ENCODE assay signal across 25 cellular contexts in genomic region chr11:120130176-120130980, GRCh38. TPM values are rescaled to one million over a fixed set of nuclear protein-coding genes. Genes with fewer than 3 reads are reported as not detected.
DNase-seq lines count a peak whose midpoint lies in the region; ATAC-seq, FAIRE-seq and TF ChIP-seq lines count a peak whose summit lies in the region.
"Had no signal": no experiment of that assay in that cellular context is flagged by ENCODE, and none has a peak within 500 bp of the region (broad histone marks: within the 10 kb centered on the region; RNA-seq: fewer than 3 reads in every experiment).

No MANE protein-coding gene starts in this region.

- H3K79me2 ChIP-seq in HepG2 (ENCODE audit: insufficient read depth, low read length), result no peaks in the 10 kb centered on the region

- H3K4me1 Mint-ChIP-seq in activated T-helper 1 cell treated with anti-CD3 and anti-CD28 coated beads, Interleukin-12 subunit alpha, Interleukin-12 subunit beta, Interleukin-2, Interleukin-4 antibody, amounts not matched to agents 30 ng/mL and 10 ng/mL and 1 ng/mL, durations not matched to agents 14 hours and 24 hours and 36 hours (ENCODE audit: low read depth), result no peaks in the 10 kb centered on the region
- H3K4me1 Mint-ChIP-seq: activated CD8-positive, alpha-beta memory T cell treated with anti-CD3 and anti-CD28 coated beads, Interleukin-2, amount 10 ng/mL, durations not matched to agents 7 days and 5 days; neural progenitor cell had no signal

- no peak overlapping the region for H3K4ac ChIP-seq in mesenchymal stem cell (ENCODE audit: low read depth in 1 of 2, low read length in 2 of 2)

- no peaks in the 10 kb centered on the region for H4K20me1 ChIP-seq in HepG2 (ENCODE audit: insufficient read depth, low read length)

- CTCF ChIA-PET in HepG2 (lab: Yijun Ruan, JAX; ENCODE audit: low intra/inter-chr PET ratio, low total read pairs), result no interaction called here

- TF ChIP-seq EP300 in HepG2 (IDR thresholded peaks at IDR 0.05; ENCODE audit: low read depth in 2 of 2, low read length in 2 of 2) (no peak), HepG2 (CRISPR knock-in tag; IDR thresholded peaks at IDR 0.05; ENCODE audit: borderline replicate concordance) (no peak)

- intact Hi-C loops in right lobe of liver (cut with DNase I) (no loop called here), HepG2 (cut with micrococcal nuclease; ENCODE audit: unreplicated experiment) (no loop called here), prostate gland (cut with DNase I) (no loop called here)
- intact Hi-C loops in activated T-helper 1 cell treated with anti-CD3 and anti-CD28 coated beads, Interleukin-12 subunit alpha, Interleukin-12 subunit beta, Interleukin-2, Interleukin-4 antibody, amounts not matched to agents 30 ng/mL and 10 ng/mL and 1 ng/mL, durations not matched to agents 14 hours and 24 hours and 36 hours (cut with micrococcal nuclease), result no loop called here

- no peak overlapping the region for H2BK12ac ChIP-seq in mesenchymal stem cell (ENCODE audit: low read length in 2 of 2)

- TF ChIP-seq CTCF in right lobe of liver (IDR thresholded peaks at IDR 0.05) (no peak), HepG2 (CRISPR knock-in tag; IDR thresholded peaks at IDR 0.05) (no peak), prostate gland (IDR thresholded peaks at IDR 0.05) (no peak)

- no peak overlapping the region for H4K91ac ChIP-seq in mesenchymal stem cell (ENCODE audit: low read length)

- no peak for TF ChIP-seq POLR2A in right lobe of liver (IDR thresholded peaks at IDR 0.05)
- no peak for TF ChIP-seq POLR2A in HepG2 (IDR thresholded peaks at IDR 0.05; ENCODE audit: insufficient read depth in 1 of 2, low read depth in 2 of 2, low read length in 2 of 2)
- no peak for TF ChIP-seq POLR2A in prostate gland (IDR thresholded peaks at IDR 0.05)

- H3K4me3 Mint-ChIP-seq in activated T-helper 1 cell treated with anti-CD3 and anti-CD28 coated beads, Interleukin-12 subunit alpha, Interleukin-12 subunit beta, Interleukin-2, Interleukin-4 antibody, amounts not matched to agents 30 ng/mL and 10 ng/mL and 1 ng/mL, durations not matched to agents 14 hours and 24 hours and 36 hours, result no peak overlapping the region
- H3K4me3 Mint-ChIP-seq: activated CD8-positive, alpha-beta memory T cell treated with anti-CD3 and anti-CD28 coated beads, Interleukin-2, amount 10 ng/mL, durations not matched to agents 7 days and 5 days; activated T-cell treated with anti-CD3 and anti-CD28 coated beads, Interleukin-2, amount 50 U/mL, for 72 hours; neural progenitor cell had no signal

- H3K36me3 Mint-ChIP-seq in activated T-helper 1 cell treated with anti-CD3 and anti-CD28 coated beads, Interleukin-12 subunit alpha, Interleukin-12 subunit beta, Interleukin-2, Interleukin-4 antibody, amounts not matched to agents 30 ng/mL and 10 ng/mL and 1 ng/mL, durations not matched to agents 14 hours and 24 hours and 36 hours (ENCODE audit: low read depth), result no peaks in the 10 kb centered on the region
- H3K36me3 Mint-ChIP-seq: activated CD8-positive, alpha-beta memory T cell treated with anti-CD3 and anti-CD28 coated beads, Interleukin-2, amount 10 ng/mL, durations not matched to agents 7 days and 5 days; neural progenitor cell had no signal

- no peak overlapping the region for H2BK5ac ChIP-seq in mesenchymal stem cell (ENCODE audit: low read depth, low read length, poor library complexity, severe bottlenecking)

- H3K27me3 ChIP-seq in right lobe of liver (no peaks in the 10 kb centered on the region), HepG2 (ENCODE audit: control insufficient read depth in 1 of 2, insufficient read depth in 2 of 2, low read length in 2 of 2) (peaks cover 23 to 91% of the 10 kb centered on the region in 2 experiments), esophagus (ENCODE audit: control insufficient read depth in 1 of 2, insufficient read depth in 2 of 2, low read length in 2 of 2) (no peaks in the 10 kb centered on the region), prostate gland (replicated peaks; ENCODE audit: insufficient read depth) (no peaks in the 10 kb centered on the region), mesenchymal stem cell (ENCODE audit: control insufficient read depth in 1 of 2, insufficient read depth in 1 of 2, low read length in 2 of 2) (peaks cover 27 to 52% of the 10 kb centered on the region in 2 experiments)
- H3K27me3 ChIP-seq: esophagus muscularis mucosa, gastroesophageal sphincter, neural progenitor cell had no signal

- H2BK120ac ChIP-seq in mesenchymal stem cell (ENCODE audit: low read depth, low read length), result no peak overlapping the region

- no peaks in the 10 kb centered on the region for H3K27me3 Mint-ChIP-seq in activated T-helper 1 cell treated with anti-CD3 and anti-CD28 coated beads, Interleukin-12 subunit alpha, Interleukin-12 subunit beta, Interleukin-2, Interleukin-4 antibody, amounts not matched to agents 30 ng/mL and 10 ng/mL and 1 ng/mL, durations not matched to agents 14 hours and 24 hours and 36 hours (ENCODE audit: insufficient read depth)
- H3K27me3 Mint-ChIP-seq: activated CD8-positive, alpha-beta memory T cell treated with anti-CD3 and anti-CD28 coated beads, Interleukin-2, amount 10 ng/mL, durations not matched to agents 7 days and 5 days had no signal

- no peak overlapping the region for H3K27ac Mint-ChIP-seq in activated T-helper 1 cell treated with anti-CD3 and anti-CD28 coated beads, Interleukin-12 subunit alpha, Interleukin-12 subunit beta, Interleukin-2, Interleukin-4 antibody, amounts not matched to agents 30 ng/mL and 10 ng/mL and 1 ng/mL, durations not matched to agents 14 hours and 24 hours and 36 hours
- H3K27ac Mint-ChIP-seq: activated CD8-positive, alpha-beta memory T cell treated with anti-CD3 and anti-CD28 coated beads, Interleukin-2, amount 10 ng/mL, durations not matched to agents 7 days and 5 days; activated T-cell treated with anti-CD3 and anti-CD28 coated beads, Interleukin-2, amount 50 U/mL, for 72 hours; neural progenitor cell had no signal

- no peaks in the 10 kb centered on the region for H3K9me3 Mint-ChIP-seq in activated T-helper 1 cell treated with anti-CD3 and anti-CD28 coated beads, Interleukin-12 subunit alpha, Interleukin-12 subunit beta, Interleukin-2, Interleukin-4 antibody, amounts not matched to agents 30 ng/mL and 10 ng/mL and 1 ng/mL, durations not matched to agents 14 hours and 24 hours and 36 hours
- H3K9me3 Mint-ChIP-seq: activated T-cell treated with anti-CD3 and anti-CD28 coated beads, Interleukin-2, amount 50 U/mL, for 72 hours; neural progenitor cell had no signal

- H3K14ac ChIP-seq in mesenchymal stem cell (ENCODE audit: low read length in 2 of 2), result no peak overlapping the region

- H3K4me3 ChIP-seq in right lobe of liver (no peak overlapping the region), HepG2 (replicated peaks in 1 of 3; ENCODE audit: insufficient read depth in 1 of 3, low read depth in 2 of 3, low read length in 3 of 3) (no peak overlapping the region), esophagus (ENCODE audit: low read depth in 1 of 2, low read length in 2 of 2) (peak overlapping the region; percentile 1 to 12), prostate gland (no peak overlapping the region), mesenchymal stem cell (ENCODE audit: insufficient read depth in 1 of 2, low read depth in 1 of 2, low read length in 2 of 2) (no peak overlapping the region)
- H3K4me3 ChIP-seq: esophagus muscularis mucosa, gastroesophageal sphincter, GM12878, neural progenitor cell had no signal

- DNase-seq in right lobe of liver, result peak in 2 of 3 donors; percentile 6 to 24
- DNase-seq in HepG2 (ENCODE audit: low spot score), result no peak
- DNase-seq in prostate gland (ENCODE audit: low spot score), result no peak
- no peak for DNase-seq in activated T-helper 1 cell treated with anti-CD3 and anti-CD28 coated beads, Interleukin-12 subunit alpha, Interleukin-12 subunit beta, Interleukin-2, Interleukin-4 antibody, amounts not matched to agents 30 ng/mL and 10 ng/mL and 1 ng/mL, durations not matched to agents 14 hours and 24 hours and 36 hours (ENCODE audit: low spot score)
- no peak for DNase-seq in stimulated activated CD4-positive, alpha-beta T cell treated with anti-CD3 and anti-CD28 coated beads, Interleukin-2, amount 100 ng/mL, for 48 hours
- no peak for DNase-seq in stimulated activated CD4-positive, alpha-beta T cell treated with anti-CD3 and anti-CD28 coated beads, Interleukin-4, amount 100 ng/mL, for 4 hours
- DNase-seq in mesenchymal stem cell, result no peak
- DNase-seq: activated CD4-positive, alpha-beta T cell treated with anti-CD3 and anti-CD28 coated beads, Interleukin-2, amount 50 U/mL, for 1 hour; activated CD8-positive, alpha-beta memory T cell treated with anti-CD3 and anti-CD28 coated beads, Interleukin-2, amount 10 ng/mL, durations not matched to agents 7 days and 5 days; activated T-cell treated with anti-CD3 and anti-CD28 coated beads, Interleukin-2, amount 50 U/mL, for 72 hours; effector CD8-positive, alpha-beta T cell; HCEC 1CT; hypothalamus; NCI-H1048; NCI-H1930; NCI-H345; NCI-H82; stimulated activated CD4-positive, alpha-beta T cell treated with anti-CD3 and anti-CD28 coated beads, Interleukin-1b, Interleukin-23, amount 100 ng/mL, for 48 hours had no signal

- H3K18ac ChIP-seq in mesenchymal stem cell (ENCODE audit: low read depth in 1 of 2, low read length in 2 of 2), result no peak overlapping the region

- 75% methylated on average over 6 of the region's 8 CpGs for WGBS in right lobe of liver (ENCODE audit: insufficient coverage, low coverage, low lambda C conversion rate, missing lambda C conversion rate)
- 13% methylated on average over 7 of the region's 8 CpGs for WGBS in HepG2 (ENCODE audit: low lambda C conversion rate)
- 73 to 82% methylated on average over 8 of the region's 8 CpGs for WGBS in esophagus, 2 donors
- 69% methylated on average over 8 of the region's 8 CpGs for WGBS in prostate gland
- WGBS in mesenchymal stem cell, result 81% methylated on average over 8 of the region's 8 CpGs

- no peak overlapping the region for H3K4me2 ChIP-seq in HepG2 (ENCODE audit: low read depth, low read length)
- H3K4me2 ChIP-seq in mesenchymal stem cell (ENCODE audit: low read length, poor library complexity, severe bottlenecking), result no peak overlapping the region
- H3K4me2 ChIP-seq: neural progenitor cell had no signal

- no peaks in the 10 kb centered on the region for H3K79me1 ChIP-seq in mesenchymal stem cell (replicated peaks; ENCODE audit: low read length, poor library complexity, severe bottlenecking)

- in situ Hi-C loops in HepG2 (cut with HindIII; ENCODE audit: extremely low pct_ligation_motif_present, low pct_unique_long_range_greater_than_20kb), result no loop called here

- ATAC-seq in right lobe of liver (no peak), HepG2 (no peak)
- ATAC-seq: activated CD8-positive, alpha-beta memory T cell treated with anti-CD3 and anti-CD28 coated beads, Interleukin-2, amount 10 ng/mL, durations not matched to agents 7 days and 5 days; activated T-cell treated with anti-CD3 and anti-CD28 coated beads, Interleukin-2, amount 50 U/mL, for 72 hours; gastroesophageal sphincter; GM12878 had no signal

- FAIRE-seq in HepG2 (lab: Jason Lieb, UNC), result no peak
- FAIRE-seq: GM12878 had no signal

- no peak overlapping the region for H2BK15ac ChIP-seq in mesenchymal stem cell (ENCODE audit: low read depth, poor library complexity, severe bottlenecking)

- H3K9me3 ChIP-seq in right lobe of liver (no peaks in the 10 kb centered on the region), HepG2 (ENCODE audit: low read length) (no peaks in the 10 kb centered on the region), esophagus (ENCODE audit: control insufficient read depth in 2 of 2, insufficient read depth in 1 of 2, low read depth in 1 of 2, low read length in 1 of 2) (no peaks in the 10 kb centered on the region), prostate gland (no peaks in the 10 kb centered on the region), mesenchymal stem cell (ENCODE audit: control insufficient read depth, low read length) (no peaks in the 10 kb centered on the region)
- H3K9me3 ChIP-seq: esophagus muscularis mucosa, gastroesophageal sphincter had no signal

- no peak for TF ChIP-seq RAD21 in HepG2 (CRISPR knock-in tag; IDR thresholded peaks at IDR 0.05)

- no peak overlapping the region for H4K8ac ChIP-seq in mesenchymal stem cell (ENCODE audit: low read length)

- H2AFZ ChIP-seq in HepG2 (ENCODE audit: low read length) (no peak overlapping the region), mesenchymal stem cell (ENCODE audit: low read depth, low read length) (no peak overlapping the region)
- H2AFZ ChIP-seq: neural progenitor cell had no signal

- H3K36me3 ChIP-seq in right lobe of liver (no peaks in the 10 kb centered on the region), HepG2 (replicated peaks in 1 of 2; ENCODE audit: control insufficient read depth in 1 of 2, insufficient read depth in 2 of 2, low read length in 2 of 2) (no peaks in the 10 kb centered on the region), esophagus (ENCODE audit: control insufficient read depth in 2 of 2, insufficient read depth in 2 of 2, low read length in 1 of 2) (peaks cover 0 to 37% of the 10 kb centered on the region in 2 donors), prostate gland (no peaks in the 10 kb centered on the region), mesenchymal stem cell (ENCODE audit: control insufficient read depth in 1 of 2, insufficient read depth in 2 of 2, low read depth in 1 of 2, low read length in 2 of 2) (no peaks in the 10 kb centered on the region)
- H3K36me3 ChIP-seq: esophagus muscularis mucosa, gastroesophageal sphincter, neural progenitor cell had no signal

- no peak overlapping the region for H3K23ac ChIP-seq in mesenchymal stem cell (ENCODE audit: low read length in 2 of 2)

- no peaks in the 10 kb centered on the region for H3K4me1 ChIP-seq in right lobe of liver
- 0 out of 2 replicates have a peak, but pooled peaks cover 12% of the 10 kb centered on the region for H3K4me1 ChIP-seq in HepG2 (ENCODE audit: insufficient read depth, low read length)
- peaks cover 0 to 22% of the 10 kb centered on the region in 2 donors for H3K4me1 ChIP-seq in esophagus (ENCODE audit: control insufficient read depth in 2 of 2, insufficient read depth in 2 of 2, low read length in 1 of 2)
- H3K4me1 ChIP-seq in prostate gland (replicated peaks), result peaks cover 4% of the 10 kb centered on the region
- no peaks in the 10 kb centered on the region for H3K4me1 ChIP-seq in mesenchymal stem cell (ENCODE audit: control insufficient read depth, insufficient read depth, low read depth, low read length)
- H3K4me1 ChIP-seq: gastroesophageal sphincter had no signal

- H2AK5ac ChIP-seq in mesenchymal stem cell (ENCODE audit: low read length, severe bottlenecking), result no peak overlapping the region

- POLR2A ChIA-PET in HepG2 (lab: Yijun Ruan, JAX), result no interaction called here

- H3K27ac ChIP-seq in right lobe of liver (no peak overlapping the region), HepG2 (ENCODE audit: extremely low read length, insufficient read depth, low read length) (no peak overlapping the region), esophagus (ENCODE audit: low read depth in 2 of 2, low read length in 1 of 2) (peak overlapping the region; percentile 86 to 96), prostate gland (peak overlapping the region; percentile 82 to 84), mesenchymal stem cell (ENCODE audit: low read length, poor library complexity, severe bottlenecking) (no peak overlapping the region)
- H3K27ac ChIP-seq: gastroesophageal sphincter, HL-60, neural progenitor cell had no signal

- no TSS peak for BruUV-seq in HepG2 (replicated peaks; lab: Mats Ljungman, UMichigan)

- H3K9ac ChIP-seq in HepG2 (ENCODE audit: insufficient read depth, low read depth, low read length) (no peak overlapping the region), mesenchymal stem cell (ENCODE audit: low read length) (no peak overlapping the region)
- H3K9ac ChIP-seq: neural progenitor cell had no signal

RNA-seq across cellular contexts. Expression of gene TRIM29, which starts 7.5 kb away (rescaled TPM):
- total RNA-seq in right lobe of liver (1 to 10 TPM in 4 of 6 experiments, not detected in 2; 1.1 to 2.1 (median 1.3) TPM), HepG2 (2016; rRNA removed; fragmentation: Illumina TruSeq; extraction: Trizol) (0.84 and 0.86 TPM in 2 replicates), prostate gland (100 to 1,000 TPM in 1 of 2 donors, 10 to 100 TPM in 1; 73.7 to 126 TPM)
- not detected in 2 replicates for total RNA-seq in HepG2 (2016; cell fraction: cytosol; rRNA removed; fragmentation: Illumina TruSeq; extraction: Trizol; ENCODE audit: low read depth)
- 0.58 and 0.74 TPM in 2 replicates for total RNA-seq in HepG2 (2016; cell fraction: insoluble cytoplasmic fraction; rRNA removed; fragmentation: Illumina TruSeq; extraction: Trizol)
- total RNA-seq in HepG2 (2016; cell fraction: membrane; rRNA removed; fragmentation: Illumina TruSeq; extraction: Trizol), result 0.62 and 0.72 TPM in 2 replicates
- 1.7 and 2.0 TPM in 2 replicates for total RNA-seq in HepG2 (2016; cell fraction: nucleus; rRNA removed; fragmentation: Illumina TruSeq; extraction: Trizol)
- polyA plus RNA-seq in HepG2 (2011; rRNA removed) (0.86 and 1.2 TPM in 2 replicates), esophagus (1,000 to 10,000 TPM in 1 of 2 donors, 100 to 1,000 TPM in 1; 943 to 1,078 TPM)
- 0.78 and 0.83 TPM in 2 replicates for polyA plus RNA-seq in HepG2 (2011; cell fraction: cytosol; rRNA removed)
- polyA plus RNA-seq in HepG2 (2011; cell fraction: nucleus; rRNA removed), result 2.2 and 4.0 TPM in 2 replicates
- 0.47 and 0.95 TPM in 2 replicates for polyA plus RNA-seq in HepG2 (2012)
- polyA plus RNA-seq in HepG2 (2016; cell fraction: cytosol; fragmentation: Illumina TruSeq; extraction: Trizol; ENCODE audit: low read depth), result 0.41 and 0.44 TPM in 2 replicates
- 0.74 and 0.80 TPM in 2 replicates for polyA plus RNA-seq in HepG2 (2016; cell fraction: insoluble cytoplasmic fraction; fragmentation: Illumina TruSeq; extraction: Trizol; ENCODE audit: low read depth)
- polyA plus RNA-seq in HepG2 (2016; cell fraction: membrane; fragmentation: Illumina TruSeq; extraction: Trizol; ENCODE audit: low read depth), result 0.31 and 0.92 TPM in 2 replicates
- polyA plus RNA-seq in HepG2 (2016; cell fraction: nucleus; fragmentation: Illumina TruSeq; extraction: Trizol; ENCODE audit: insufficient read depth, low read depth), result 0.56 and 0.81 TPM in 2 replicates
- polyA minus RNA-seq in HepG2 (2011; rRNA and poly(A)+ RNA removed; ENCODE audit: low replicate concordance), result 14.4 and 285 TPM in 2 replicates
- 1.2 and 2.0 TPM in 2 replicates for polyA minus RNA-seq in HepG2 (2011; cell fraction: cytosol; rRNA and poly(A)+ RNA removed)
- 6.6 and 14.2 TPM in 2 replicates for polyA minus RNA-seq in HepG2 (2011; cell fraction: nucleus; rRNA and poly(A)+ RNA removed)
- total RNA-seq in activated T-helper 1 cell treated with anti-CD3 and anti-CD28 coated beads, Interleukin-12 subunit alpha, Interleukin-12 subunit beta, Interleukin-2, Interleukin-4 antibody, amounts not matched to agents 30 ng/mL and 10 ng/mL and 1 ng/mL, durations not matched to agents 14 hours and 24 hours and 36 hours, result not detected in 2 replicates
- not detected for polyA plus RNA-seq in mesenchymal stem cell (2013, experiment 1 of 2)
- polyA plus RNA-seq in mesenchymal stem cell (2013, experiment 2 of 2), result not detected
- total RNA-seq: activated CD8-positive, alpha-beta memory T cell treated with anti-CD3 and anti-CD28 coated beads, Interleukin-2, amount 10 ng/mL, durations not matched to agents 7 days and 5 days; activated T-cell treated with anti-CD3 and anti-CD28 coated beads, Interleukin-2, amount 50 U/mL, for 72 hours; GM12878; T-helper 2 cell treated with Interferon-gamma antibody and Interleukin-4, amounts not matched to agents 100 ng/mL and 5 ng/mL, for 36 hours had no signal

Comparison
In these comparisons a context has a peak if more than half of its experiments do, and no peak if none do; other contexts are left out.
1. DNase-seq: peak in right lobe of liver (2 of 3); none in HepG2 (single experiment), prostate gland (single experiment), activated T-helper 1 cell treated with anti-CD3 and anti-CD28 coated beads, Interleukin-12 subunit alpha, Interleukin-12 subunit beta, Interleukin-2, Interleukin-4 antibody, amounts not matched to agents 30 ng/mL and 10 ng/mL and 1 ng/mL, durations not matched to agents 14 hours and 24 hours and 36 hours (single experiment), stimulated activated CD4-positive, alpha-beta T cell treated with anti-CD3 and anti-CD28 coated beads, Interleukin-2, amount 100 ng/mL, for 48 hours (0 of 2), stimulated activated CD4-positive, alpha-beta T cell treated with anti-CD3 and anti-CD28 coated beads, Interleukin-4, amount 100 ng/mL, for 4 hours (0 of 2) and mesenchymal stem cell (single experiment).
2. H3K27ac ChIP-seq: peak in esophagus (2 of 2) and prostate gland (2 of 2); none in right lobe of liver (0 of 3), HepG2 (single experiment) and mesenchymal stem cell (single experiment).
3. H3K4me3 ChIP-seq: peak in esophagus (2 of 2); none in right lobe of liver (0 of 3), HepG2 (0 of 3), prostate gland (0 of 2) and mesenchymal stem cell (0 of 2).
4. RNA of gene TRIM29, which starts 7.5 kb away (total RNA-seq): 73.7 to 126 TPM in prostate gland; 1.1 to 2.1 TPM in right lobe of liver, 0.58 to 2.0 TPM in HepG2 and not detected in activated T-helper 1 cell treated with anti-CD3 and anti-CD28 coated beads, Interleukin-12 subunit alpha, Interleukin-12 subunit beta, Interleukin-2, Interleukin-4 antibody, amounts not matched to agents 30 ng/mL and 10 ng/mL and 1 ng/mL, durations not matched to agents 14 hours and 24 hours and 36 hours; every median in the first group is over 10 times any median in the second.